ENCODE assay signal across 8 cellular contexts in genomic region chr12:48788522-48788851, GRCh38. TPM values are rescaled to one million over a fixed set of nuclear protein-coding genes. Genes with fewer than 3 reads are reported as not detected.
DNase-seq lines count a peak whose midpoint lies in the region; ATAC-seq and TF ChIP-seq lines count a peak whose summit lies in the region.

No MANE protein-coding gene starts in this region.

- peaks cover 44% of the 10 kb centered on the region for H3K27me3 Mint-ChIP-seq in activated B cell treated with CpG ODN at 0.5 μM for 24 hours

- H3K36me3 ChIP-seq in GM23248 (ENCODE audit: low read depth) (no peaks in the 10 kb centered on the region), hepatocyte (replicated peaks; ENCODE audit: insufficient read depth, low read depth) (no peaks in the 10 kb centered on the region), skeletal muscle tissue (ENCODE audit: control insufficient read depth in 3 of 3, insufficient read depth in 3 of 3, low read length in 3 of 3) (no peaks in the 10 kb centered on the region)

- H3K4me1 Mint-ChIP-seq in activated B cell treated with CpG ODN at 0.5 μM for 24 hours, result peaks cover 14% of the 10 kb centered on the region

- no peaks in the 10 kb centered on the region for H3F3A ChIP-seq in GM23248 (ENCODE audit: insufficient read depth)

- H3K4me3 ChIP-seq in GM23248 (peak overlapping the region; percentile 94), hepatocyte (peak overlapping the region; percentile 98), skeletal muscle tissue (ENCODE audit: low read length in 3 of 3) (peak overlapping the region; percentile 77 to 88 (median 82))

- intact Hi-C loops in activated B cell treated with CpG ODN at 0.5 μM for 24 hours (cut with micrococcal nuclease), result no loop called here

- H3K36me3 Mint-ChIP-seq in activated B cell treated with CpG ODN at 0.5 μM for 24 hours (ENCODE audit: low read depth), result no peaks in the 10 kb centered on the region

- H3K27me3 ChIP-seq in GM23248 (replicated peaks; ENCODE audit: insufficient read depth), result no peaks in the 10 kb centered on the region
- H3K27me3 ChIP-seq in hepatocyte, result no peaks in the 10 kb centered on the region
- H3K27me3 ChIP-seq in skeletal muscle tissue (ENCODE audit: control insufficient read depth in 3 of 3, insufficient read depth in 3 of 3, low read length in 3 of 3), result no peaks in the 10 kb centered on the region

- TF ChIP-seq CTCF in activated B cell treated with CpG ODN at 0.5 μM for 24 hours (IDR thresholded peaks at IDR 0.05), result no peak
- no peak for TF ChIP-seq CTCF in hepatocyte (IDR thresholded peaks at IDR 0.05; ENCODE audit: poor library complexity)

- peak; percentile 48 for DNase-seq in GM23248
- no peak for DNase-seq in activated B cell treated with CpG ODN at 0.5 μM for 24 hours
- DNase-seq in hepatocyte (ENCODE audit: low spot score), result no peak
- DNase-seq in NCI-H510A (lab: John Stamatoyannopoulos, UW), result no peak
- no peak for DNase-seq in stimulated activated CD4-positive, alpha-beta T cell treated with anti-CD3 and anti-CD28 coated beads, Interleukin-1b, Interleukin-23, amount 100 ng/mL, for 48 hours

- no peak overlapping the region for H3K27ac Mint-ChIP-seq in activated B cell treated with CpG ODN at 0.5 μM for 24 hours

- peak overlapping the region; percentile 74 for H3K4me3 Mint-ChIP-seq in activated B cell treated with CpG ODN at 0.5 μM for 24 hours

- WGBS in GM23248 (ENCODE audit: low coverage in 1 of 2, low lambda C conversion rate in 2 of 2, missing lambda C conversion rate in 2 of 2), 2 experiments, result 1 to 2% methylated on average over 9 to 25 of the region's 25 CpGs
- under 1% methylated on average over 16 of the region's 25 CpGs for WGBS in hepatocyte (ENCODE audit: low lambda C conversion rate, missing lambda C conversion rate)

- H4K20me1 ChIP-seq in GM23248 (ENCODE audit: insufficient read depth) (no peaks in the 10 kb centered on the region), hepatocyte (ENCODE audit: insufficient read depth, poor library complexity, severe bottlenecking) (peaks cover 17% of the 10 kb centered on the region)

- in situ Hi-C loops in GM23248 (cut with MboI), result no loop called here

- no peaks in the 10 kb centered on the region for H3K9me3 ChIP-seq in GM23248 (ENCODE audit: low read depth)
- H3K9me3 ChIP-seq in hepatocyte (ENCODE audit: low read depth), result no peaks in the 10 kb centered on the region
- H3K9me3 ChIP-seq in skeletal muscle tissue (ENCODE audit: control insufficient read depth in 3 of 3, low read length in 3 of 3), result no peaks in the 10 kb centered on the region

- ATAC-seq in activated B cell treated with CpG ODN at 0.5 μM for 24 hours (ENCODE audit: low read depth), result no peak
- ATAC-seq in GM19023 (IDR thresholded peaks at IDR 0.05; ENCODE audit: unreplicated experiment), result no peak
- ATAC-seq in GM21447 (IDR thresholded peaks at IDR 0.05; ENCODE audit: unreplicated experiment), result no peak

- H3K79me2 ChIP-seq in GM23248 (ENCODE audit: insufficient read depth) (peaks cover 49% of the 10 kb centered on the region), hepatocyte (peaks cover 56% of the 10 kb centered on the region)

- H3K27ac ChIP-seq in GM23248 (0 out of 2 replicates have a peak overlapping the region, but pooled peaks have one; percentile 0), hepatocyte (peak overlapping the region; percentile 63), skeletal muscle tissue (ENCODE audit: low read depth, low read length) (peak overlapping the region; percentile 75)

- H3K4me1 ChIP-seq in GM23248 (ENCODE audit: insufficient read depth) (peaks cover 9% of the 10 kb centered on the region; the same call in 1 of the 2 replicates), hepatocyte (ENCODE audit: insufficient read depth) (peaks cover 22% of the 10 kb centered on the region), skeletal muscle tissue (ENCODE audit: control insufficient read depth in 3 of 3, insufficient read depth in 3 of 3, low read length in 3 of 3) (peaks cover 15 to 20% (median 17%) of the 10 kb centered on the region in 3 donors)

- H2AFZ ChIP-seq in GM23248 (peak overlapping the region; percentile 99), hepatocyte (peak overlapping the region; percentile 68)

- H3K9me3 Mint-ChIP-seq in activated B cell treated with CpG ODN at 0.5 μM for 24 hours, result no peaks in the 10 kb centered on the region

- H3K9me2 ChIP-seq in GM23248 (ENCODE audit: insufficient read depth) (no peaks in the 10 kb centered on the region), hepatocyte (replicated peaks; ENCODE audit: insufficient read depth) (no peaks in the 10 kb centered on the region)

- H3K4me2 ChIP-seq in GM23248 (ENCODE audit: unreplicated experiment), result peak overlapping the region; percentile 85
- peak overlapping the region; percentile 95 for H3K4me2 ChIP-seq in hepatocyte

- H3K9ac ChIP-seq in GM23248 (peak overlapping the region; percentile 82), skeletal muscle tissue (ENCODE audit: low read depth in 1 of 3, low read length in 3 of 3) (peak overlapping the region; percentile 80 to 89 (median 87))

- CTCF ChIA-PET in activated B cell treated with CpG ODN at 0.5 μM for 24 hours (lab: Charles Lee), result no interaction called here

- POLR2A ChIA-PET in activated B cell treated with CpG ODN at 0.5 μM for 24 hours (lab: Charles Lee), result no interaction called here

RNA-seq across cellular contexts. Expression of gene ADCY6, which starts 0.4 kb away (rescaled TPM):
- total RNA-seq in GM23248 (2014; rRNA removed; shearing (Covaris generic)), result 24.8 and 25.8 TPM in 2 replicates
- polyA plus RNA-seq in GM23248 (2016; fragmentation: Nextera tagmentation; extraction: Ambion mirVana) (4.1 TPM in 2 replicates), hepatocyte (19.0 and 22.7 TPM in 2 replicates)
- total RNA-seq in activated B cell treated with CpG ODN at 0.5 μM for 24 hours (0.37 and 0.60 TPM in 2 replicates), hepatocyte (27.9 and 37.7 TPM in 2 replicates), skeletal muscle tissue (37.6 TPM)

RNA-seq across cellular contexts. Expression of gene CACNB3, which starts 29.8 kb away (rescaled TPM):
- 18.6 and 26.8 TPM in 2 replicates for total RNA-seq in GM23248 (2014; rRNA removed; shearing (Covaris generic))
- 22.4 and 22.6 TPM in 2 replicates for polyA plus RNA-seq in GM23248 (2016; fragmentation: Nextera tagmentation; extraction: Ambion mirVana)
- total RNA-seq in activated B cell treated with CpG ODN at 0.5 μM for 24 hours, result 1.9 and 2.1 TPM in 2 replicates
- total RNA-seq in hepatocyte, result 14.2 and 23.2 TPM in 2 replicates
- 24.1 and 28.6 TPM in 2 replicates for polyA plus RNA-seq in hepatocyte
- total RNA-seq in skeletal muscle tissue, result 4.2 TPM

Comparison
In these comparisons a context has a peak if more than half of its experiments do, and no peak if none do; other contexts are left out.
1. H3K27ac ChIP-seq: peak in every context shown above with its lines; median percentile 75 in skeletal muscle tissue; 63 in hepatocyte; 0 in GM23248.
2. RNA of gene ADCY6, which starts 0.4 kb away (total RNA-seq): 27.9 to 37.7 TPM in hepatocyte, 37.6 TPM in skeletal muscle tissue (single experiment) and 24.8 to 25.8 TPM in GM23248; 0.37 to 0.60 TPM in activated B cell treated with CpG ODN at 0.5 μM for 24 hours; every median in the first group is over 10 times any median in the second.
3. Peak in every context shown above with its lines, with median percentiles within 50 percentile points of each other: H3K4me3 ChIP-seq.